In genomic region chr1:153881764-153882163, GRCh38 we compare ENCODE assay signal across 9 cellular contexts. TPM values are rescaled to one million over a fixed set of nuclear protein-coding genes. Genes with fewer than 3 reads are reported as not detected.
DNase-seq lines count a peak whose midpoint lies in the region; ATAC-seq and TF ChIP-seq lines count a peak whose summit lies in the region.
"Had no signal": no experiment of that assay in that cellular context is flagged by ENCODE, and none has a peak within 500 bp of the region (broad histone marks: within the 10 kb centered on the region; RNA-seq: fewer than 3 reads in every experiment).

No MANE protein-coding gene starts in this region.

- peaks cover 19% of the 10 kb centered on the region for H3K36me3 Mint-ChIP-seq in CD4-positive, alpha-beta T cell (ENCODE audit: low read depth)

- no peaks in the 10 kb centered on the region for H3K9me3 ChIP-seq in testis
- no peaks in the 10 kb centered on the region for H3K9me3 ChIP-seq in CD4-positive, alpha-beta T cell (ENCODE audit: control insufficient read depth, low read length)

- no peaks in the 10 kb centered on the region for H3K27me3 Mint-ChIP-seq in CD4-positive, alpha-beta T cell
- no peaks in the 10 kb centered on the region for H3K27me3 Mint-ChIP-seq in stimulated activated naive CD8-positive, alpha-beta T cell treated with anti-CD3 and anti-CD28 coated beads, Interleukin-15, amount 100 ng/mL, for 72 hours

- no peak overlapping the region for H3K4me3 Mint-ChIP-seq in CD4-positive, alpha-beta T cell
- H3K4me3 Mint-ChIP-seq in stimulated activated naive CD8-positive, alpha-beta T cell treated with anti-CD3 and anti-CD28 coated beads, Interleukin-15, amount 100 ng/mL, for 72 hours, result no peak overlapping the region

- ATAC-seq in CD4-positive, alpha-beta T cell (ENCODE audit: poor library complexity), result no peak
- ATAC-seq in stimulated activated naive CD8-positive, alpha-beta T cell treated with anti-CD3 and anti-CD28 coated beads, Interleukin-15, amount 100 ng/mL, for 72 hours, result no peak

- H3K9me3 Mint-ChIP-seq in CD4-positive, alpha-beta T cell, result no peaks in the 10 kb centered on the region
- no peaks in the 10 kb centered on the region for H3K9me3 Mint-ChIP-seq in stimulated activated naive CD8-positive, alpha-beta T cell treated with anti-CD3 and anti-CD28 coated beads, Interleukin-15, amount 100 ng/mL, for 72 hours

- H3K4me1 ChIP-seq in testis, result peaks cover 24% of the 10 kb centered on the region

- no peaks in the 10 kb centered on the region for H3K27me3 ChIP-seq in brain microvascular endothelial cell (replicated peaks)
- H3K27me3 ChIP-seq in testis, result no peaks in the 10 kb centered on the region
- H3K27me3 ChIP-seq in CD4-positive, alpha-beta T cell (ENCODE audit: control insufficient read depth, insufficient read depth, low read length), result no peaks in the 10 kb centered on the region

- intact Hi-C loops in testis (cut with DNase I; ENCODE audit: low total_unique reads), result no loop called here
- intact Hi-C loops in CD4-positive, alpha-beta T cell (cut with DNase I, micrococcal nuclease), result loop anchor here in 1 of 2 experiments (5.0 kb wide), 1 partner anchor 41 kb away; the partner anchor contains the start of gene GATAD2B

- peak overlapping the region; percentile 54 for H3K27ac ChIP-seq in brain microvascular endothelial cell
- H3K27ac ChIP-seq in testis, result no peak overlapping the region
- H3K27ac ChIP-seq in CD4-positive, alpha-beta T cell (ENCODE audit: low read depth, low read length), result no peak overlapping the region

- CTCF ChIA-PET in CD4-positive, alpha-beta T cell (lab: Charles Lee), result no interaction called here

- DNase-seq in COLO829 (ENCODE audit: low spot score) (peak; percentile 76), NCI-H2029 (lab: John Stamatoyannopoulos, UW) (peak; percentile 51), brain microvascular endothelial cell (peak; percentile 34), myocyte (ENCODE audit: low read depth) (peak; percentile 60), testis (no peak), SKM-1 treated with dmso at 0.1 percent for 144 hours (lab: John Stamatoyannopoulos, UW; ENCODE audit: unreplicated experiment) (no peak)
- DNase-seq in CD4-positive, alpha-beta T cell, result no peak
- DNase-seq in stimulated activated naive CD8-positive, alpha-beta T cell treated with anti-CD3 and anti-CD28 coated beads, Interleukin-15, amount 100 ng/mL, for 72 hours, result no peak
- DNase-seq: activated effector memory CD4-positive, alpha-beta T cell treated with anti-CD3 and anti-CD28 coated beads, Interleukin-2, amount 50 U/mL, for 16 hours had no signal

- H3K4me1 Mint-ChIP-seq in CD4-positive, alpha-beta T cell (ENCODE audit: low read depth), result peaks cover 27% of the 10 kb centered on the region
- H3K4me1 Mint-ChIP-seq in stimulated activated naive CD8-positive, alpha-beta T cell treated with anti-CD3 and anti-CD28 coated beads, Interleukin-15, amount 100 ng/mL, for 72 hours, result peaks cover 25% of the 10 kb centered on the region

- no peak for TF ChIP-seq CTCF in brain microvascular endothelial cell (IDR thresholded peaks at IDR 0.05; ENCODE audit: low read depth, low read length, missing control alignments)
- no peak for TF ChIP-seq CTCF in testis (IDR thresholded peaks at IDR 0.05)
- TF ChIP-seq CTCF in CD4-positive, alpha-beta T cell (IDR thresholded peaks at IDR 0.05), result no peak

- no peaks in the 10 kb centered on the region for H3K36me3 ChIP-seq in brain microvascular endothelial cell (replicated peaks)
- no peaks in the 10 kb centered on the region for H3K36me3 ChIP-seq in testis (ENCODE audit: low read depth, missing control alignments)

- 19 to 23% methylated on average over 9 of the region's 9 CpGs for WGBS in testis, 2 donors

- in situ Hi-C loops in brain microvascular endothelial cell (cut with HindIII; ENCODE audit: low pct_ligation_motif_present, low sequenced_read_pairs), result no loop called here

- POLR2A ChIA-PET in CD4-positive, alpha-beta T cell (lab: Charles Lee), result interaction anchor here (1.2 kb wide), 1 partner anchor 41 kb away, joined by 6 read pairs; the partner anchor contains the start of gene GATAD2B

- H3K4me3 ChIP-seq in brain microvascular endothelial cell (ENCODE audit: low read depth, low read length), result peak overlapping the region; percentile 47
- no peak overlapping the region for H3K4me3 ChIP-seq in testis

- TF ChIP-seq POLR2A in testis (IDR thresholded peaks at IDR 0.05), result no peak

- H3K27ac Mint-ChIP-seq in CD4-positive, alpha-beta T cell, result no peak overlapping the region
- H3K27ac Mint-ChIP-seq in stimulated activated naive CD8-positive, alpha-beta T cell treated with anti-CD3 and anti-CD28 coated beads, Interleukin-15, amount 100 ng/mL, for 72 hours, result no peak overlapping the region

RNA-seq across cellular contexts. Expression of gene GATAD2B, which starts 41.0 kb away (rescaled TPM):
- total RNA-seq in myocyte, result 4.9 and 9.8 TPM in 2 replicates
- 11.9 TPM for polyA plus RNA-seq in myocyte (2012)
- 10 to 100 TPM; 32.1 to 37.4 TPM for total RNA-seq in testis
- polyA plus RNA-seq in testis (ENCODE audit: insufficient read depth, low read depth, low replicate concordance), result 26.5 TPM
- total RNA-seq in CD4-positive, alpha-beta T cell, result 10 to 100 TPM; 51.6 to 52.3 TPM

Comparison
In these comparisons a context has a peak if more than half of its experiments do, and no peak if none do; other contexts are left out.
1. DNase-seq: peak in COLO829 (single experiment), NCI-H2029 (single experiment), brain microvascular endothelial cell (single experiment) and myocyte (single experiment); none in testis (single experiment), CD4-positive, alpha-beta T cell (0 of 10), SKM-1 treated with dmso at 0.1 percent for 144 hours (single experiment) and stimulated activated naive CD8-positive, alpha-beta T cell treated with anti-CD3 and anti-CD28 coated beads, Interleukin-15, amount 100 ng/mL, for 72 hours (0 of 2).